ENCODE assay signal across 9 cellular contexts in the genomic region with DNA sequence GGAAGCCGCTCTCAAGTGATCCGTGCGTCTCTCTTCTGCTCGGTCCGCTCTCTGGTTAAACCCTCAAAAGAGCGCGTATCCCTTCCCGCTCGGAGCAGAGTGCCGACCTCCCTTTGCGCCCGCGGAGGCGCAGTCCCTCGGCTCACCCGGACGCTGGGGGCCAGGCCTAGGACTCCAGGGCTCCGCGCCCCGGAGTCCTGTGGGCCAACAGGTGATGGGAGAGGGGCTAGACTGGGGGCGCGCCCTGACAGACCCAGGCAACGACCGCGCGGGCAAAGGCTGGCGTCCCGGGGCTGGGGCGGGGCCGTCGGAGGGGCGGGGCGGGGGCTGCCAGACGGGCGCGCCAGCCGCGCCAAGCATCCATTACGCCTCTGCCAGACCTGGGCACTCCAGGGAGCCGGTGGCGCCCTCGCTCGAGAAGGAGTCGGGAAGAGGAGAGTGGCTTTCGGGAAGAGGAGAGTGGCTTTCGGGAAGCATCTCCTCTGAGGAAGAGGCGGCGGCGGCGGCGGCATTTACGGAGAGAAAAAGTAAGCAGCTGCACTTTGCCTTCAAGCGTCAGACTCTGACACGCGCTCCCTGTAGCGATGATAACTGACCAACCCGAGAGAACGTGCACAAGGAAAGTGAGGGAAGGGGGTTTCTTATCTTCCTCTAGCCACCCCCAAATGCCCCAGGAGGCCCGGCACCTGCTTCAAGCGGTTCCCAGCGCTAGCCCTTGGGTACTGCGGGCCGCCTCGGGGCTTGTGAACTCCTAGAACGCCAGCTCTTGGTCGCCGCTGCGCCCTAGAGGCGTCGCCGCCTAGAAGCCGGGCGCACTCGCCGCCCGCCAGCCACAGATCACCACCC. TPM values are rescaled to one million over a fixed set of nuclear protein-coding genes. Genes with fewer than 3 reads are reported as not detected.
DNase-seq lines count a peak whose midpoint lies in the region; ATAC-seq lines count a peak whose summit lies in the region.
"Had no signal": no experiment of that assay in that cellular context is flagged by ENCODE, and none has a peak within 500 bp of the region (broad histone marks: within the 10 kb centered on the region; RNA-seq: fewer than 3 reads in every experiment).

No MANE protein-coding gene starts in this region.

- H3K36me3 ChIP-seq in aorta (ENCODE audit: control insufficient read depth in 1 of 2, insufficient read depth in 2 of 2, low read length in 1 of 2): no peaks in the 10 kb centered on the region

- no peak for ATAC-seq in aorta (ENCODE audit: low FRiP score)
- no peak for ATAC-seq in HG03097 (IDR thresholded peaks at IDR 0.05; ENCODE audit: low FRiP score, unreplicated experiment)

- DNase-seq in activated CD4-positive, alpha-beta T cell treated with anti-CD3 and anti-CD28 coated beads for 48 hours: peak; percentile 7
- DNase-seq in activated CD4-positive, alpha-beta T cell treated with anti-CD3 and anti-CD28 coated beads, Interleukin-2, amount 50 U/mL, for 4 hours: no peak
- DNase-seq in NCI-H526 (lab: John Stamatoyannopoulos, UW): peak; percentile 43 to 88
- peak; percentile 72 for DNase-seq in ecto neural progenitor cell (ENCODE audit: low spot score)
- peak; percentile 48 for DNase-seq in mucosa of gallbladder (ENCODE audit: low spot score)
- DNase-seq in aorta: peak; percentile 41 to 72
- DNase-seq in EL: no peak

- H3K9me3 ChIP-seq in aorta (ENCODE audit: control insufficient read depth, low read length): no peaks in the 10 kb centered on the region

- peak overlapping the region in 1 of 2 donors; percentile 12 for H3K4me3 ChIP-seq in aorta (ENCODE audit: low read length in 2 of 2)

- H3K27me3 ChIP-seq in aorta (ENCODE audit: control insufficient read depth in 1 of 2, insufficient read depth in 2 of 2, low read length in 1 of 2): no peaks in the 10 kb centered on the region

- WGBS in aorta, 2 donors: 1 to 2% methylated on average over 68 to 76 of the region's 76 CpGs

- H3K4me1 ChIP-seq in aorta (ENCODE audit: control insufficient read depth in 1 of 2, insufficient read depth in 2 of 2, low read length in 2 of 2): no peaks in the 10 kb centered on the region

- intact Hi-C loops in aorta (cut with DNase I): no loop called here

- H3K27ac ChIP-seq in aorta (ENCODE audit: low read depth in 1 of 2, low read length in 2 of 2): no peak overlapping the region

RNA-seq across cellular contexts. Expression of gene EPHA7, which starts 2.6 kb away (rescaled TPM):
- total RNA-seq in mucosa of gallbladder (11.3 TPM), aorta (1 to 10 TPM in 1 of 2 donors, under 1 TPM in 1; 0.75 to 2.4 TPM)
- not detected for polyA plus RNA-seq in aorta
- total RNA-seq: T-helper 2 cell treated with Interferon-gamma antibody and Interleukin-4, amounts not matched to agents 100 ng/mL and 5 ng/mL, for 36 hours had no signal

Comparison
In these comparisons a context has a peak if more than half of its experiments do, and no peak if none do; other contexts are left out.
1. DNase-seq: peak in activated CD4-positive, alpha-beta T cell treated with anti-CD3 and anti-CD28 coated beads for 48 hours (single experiment), NCI-H526 (2 of 2), ecto neural progenitor cell (single experiment), mucosa of gallbladder (single experiment) and aorta (2 of 2); none in activated CD4-positive, alpha-beta T cell treated with anti-CD3 and anti-CD28 coated beads, Interleukin-2, amount 50 U/mL, for 4 hours (0 of 2) and EL (single experiment).